In the genomic region with DNA sequence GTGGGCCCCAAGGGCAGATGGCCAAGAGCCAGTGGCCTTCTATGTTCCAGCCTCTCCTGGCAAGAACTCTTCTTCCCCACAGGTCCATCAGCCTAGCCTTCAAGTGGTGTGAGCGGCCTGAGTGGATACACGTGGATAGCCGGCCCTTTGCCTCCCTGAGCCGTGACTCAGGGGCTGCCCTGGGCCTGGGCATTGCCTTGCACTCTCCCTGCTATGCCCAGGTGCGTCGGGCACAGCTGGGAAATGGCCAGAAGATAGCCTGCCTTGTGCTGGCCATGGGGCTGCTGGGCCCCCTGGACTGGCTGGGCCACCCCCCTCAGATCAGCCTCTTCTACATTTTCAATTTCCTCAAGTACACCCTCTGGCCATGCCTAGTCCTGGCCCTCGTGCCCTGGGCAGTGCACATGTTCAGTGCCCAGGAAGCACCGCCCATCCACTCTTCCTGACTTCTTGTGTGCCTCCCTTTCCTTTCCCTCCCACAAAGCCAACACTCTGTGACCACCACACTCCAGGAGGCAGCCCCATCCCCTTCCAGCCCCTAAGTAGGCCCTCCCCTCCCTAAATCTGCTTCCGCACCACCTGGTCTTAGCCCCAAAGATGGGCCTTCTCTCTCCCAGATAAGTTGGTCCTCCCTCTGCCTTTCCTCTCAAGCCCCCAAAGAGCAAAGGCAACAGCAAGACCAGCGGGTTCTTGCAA, we compare ENCODE assay signal across 24 cellular contexts. TPM values are rescaled to one million over a fixed set of nuclear protein-coding genes. Genes with fewer than 3 reads are reported as not detected.
DNase-seq lines count a peak whose midpoint lies in the region; ATAC-seq, FAIRE-seq and TF ChIP-seq lines count a peak whose summit lies in the region.
"Had no signal": no experiment of that assay in that cellular context is flagged by ENCODE, and none has a peak within 500 bp of the region (broad histone marks: within the 10 kb centered on the region; RNA-seq: fewer than 3 reads in every experiment).

No MANE protein-coding gene starts in this region.

- peaks cover 2% of the 10 kb centered on the region; the same call in 1 of the 2 replicates for H3K79me1 ChIP-seq in H1 (ENCODE audit: low read depth, low read length)

- ATAC-seq in HG03432 (IDR thresholded peaks at IDR 0.05; ENCODE audit: unreplicated experiment) (no peak), GM18498 (IDR thresholded peaks at IDR 0.05; ENCODE audit: unreplicated experiment) (no peak)
- ATAC-seq: activated T-cell treated with anti-CD3 and anti-CD28 coated beads, Interleukin-2, amount 50 U/mL, for 4 hours; foreskin keratinocyte had no signal

- 92% methylated on average over 9 of the region's 10 CpGs; no CpG with 5 or more reads in 1 of the 2 experiments for WGBS in H1 (ENCODE audit: extremely low coverage in 1 of 2, insufficient coverage in 1 of 2, insufficient read length in 1 of 2, insufficient replicate concordance in 2 of 2, low coverage in 1 of 2, low lambda C conversion rate in 2 of 2, missing lambda C conversion rate in 1 of 2), 2 experiments

- H2BK120ac ChIP-seq in H1 (replicated peaks; ENCODE audit: low read depth, low read length) = no peak overlapping the region

- H3K27ac Mint-ChIP-seq in neural progenitor cell = no peak overlapping the region
- no peak overlapping the region for H3K27ac Mint-ChIP-seq in activated T-helper 2 cell treated with anti-CD3 and anti-CD28 coated beads, Interferon-gamma antibody, Interleukin-2, Interleukin-4, amounts not matched to agents 10 μg/mL and 5 μg/mL and 100 μg/mL, durations not matched to agents 14 hours and 24 hours and 36 hours

- CTCF ChIA-PET in HEK293 (lab: Yijun Ruan, JAX) = interaction anchor here (0.6 to 1.5 kb wide), 4 partner anchors 8 to 43 kb away, joined by 3 to 8 read pairs (median 5); no protein-coding TSS in a partner anchor
- CTCF ChIA-PET in H1 (lab: Charles Lee; ENCODE audit: partially characterized antibody) = interaction anchor here (1.1 to 7.1 kb wide), 3 partner anchors 10 to 95 kb away, joined by 3 to 71 read pairs (median 7); a partner anchor contains a TSS

- H3K4me2 ChIP-seq in BLaER1 = no peak overlapping the region
- H3K4me2 ChIP-seq in H1 (ENCODE audit: insufficient read depth in 1 of 2, low read depth in 2 of 2, low read length in 2 of 2) = no peak overlapping the region
- H3K4me2 ChIP-seq in neural progenitor cell = no peak overlapping the region
- H3K4me2 ChIP-seq: hepatocyte had no signal

- TF ChIP-seq CTCF in HEK293 (tag by site-specific recombination; IDR thresholded peaks at IDR 0.05) (no peak), H1 (IDR thresholded peaks at IDR 0.05; ENCODE audit: control extremely low read depth in 1 of 3, insufficient read depth in 1 of 3, low read depth in 1 of 3, low read length in 3 of 3) (no peak), neural progenitor cell (IDR thresholded peaks at IDR 0.05) (no peak), D721Med (IDR thresholded peaks at IDR 0.05; ENCODE audit: insufficient read depth, missing control alignments) (no peak)

- TF ChIP-seq POLR2A in H1 (IDR thresholded peaks at IDR 0.05; ENCODE audit: control extremely low read depth in 1 of 2, low read depth in 2 of 2, low read length in 2 of 2) = 0 out of 3 replicates have a peak, but pooled peaks of 1 of the 2 experiments have one; percentile 18

- H3K36me3 ChIP-seq in BLaER1 (peaks cover 79% of the 10 kb centered on the region), HEK293 (ENCODE audit: control insufficient read depth in 2 of 2, insufficient read depth in 1 of 2, low read length in 2 of 2) (peaks cover 6 to 73% of the 10 kb centered on the region in 2 experiments), H1 (ENCODE audit: control insufficient read depth in 2 of 4, insufficient read depth in 4 of 4, low read length in 3 of 4) (peaks cover 12 to 40% (median 30%) of the 10 kb centered on the region in 4 experiments; a peak in 6 of 8 replicates), neural progenitor cell (no peaks in the 10 kb centered on the region)

- no peak overlapping the region for H3K23ac ChIP-seq in H1 (ENCODE audit: insufficient read length)

- H3K9me3 Mint-ChIP-seq in neural progenitor cell = no peaks in the 10 kb centered on the region
- no peaks in the 10 kb centered on the region for H3K9me3 Mint-ChIP-seq in activated T-helper 2 cell treated with anti-CD3 and anti-CD28 coated beads, Interferon-gamma antibody, Interleukin-2, Interleukin-4, amounts not matched to agents 10 μg/mL and 5 μg/mL and 100 μg/mL, durations not matched to agents 14 hours and 24 hours and 36 hours
- H3K9me3 Mint-ChIP-seq: activated T-cell treated with anti-CD3 and anti-CD28 coated beads, Interleukin-2, amount 50 U/mL, for 4 hours had no signal

- no peak for TF ChIP-seq EP300 in H1 (IDR thresholded peaks at IDR 0.05; ENCODE audit: borderline replicate concordance in 1 of 2, low read depth in 2 of 2, low read length in 2 of 2)

- peaks cover 3% of the 10 kb centered on the region for H3K27me3 Mint-ChIP-seq in neural progenitor cell (ENCODE audit: insufficient read depth, low read depth)
- H3K27me3 Mint-ChIP-seq in activated T-helper 2 cell treated with anti-CD3 and anti-CD28 coated beads, Interferon-gamma antibody, Interleukin-2, Interleukin-4, amounts not matched to agents 10 μg/mL and 5 μg/mL and 100 μg/mL, durations not matched to agents 14 hours and 24 hours and 36 hours (ENCODE audit: low read depth) = no peaks in the 10 kb centered on the region

- H4K8ac ChIP-seq in H1 (ENCODE audit: extremely low read depth, insufficient read depth, low read length) = no peak overlapping the region

- H3K27ac ChIP-seq in BLaER1 = peak overlapping the region; percentile 45; the same call in 1 of the 2 replicates
- H3K27ac ChIP-seq in HEK293 (ENCODE audit: extremely low read depth, low read depth, low read length) = peak overlapping the region; percentile 39; the same call in 1 of the 2 replicates
- no peak overlapping the region for H3K27ac ChIP-seq in H1 (ENCODE audit: low read depth, low read length)
- no peak overlapping the region for H3K27ac ChIP-seq in neural progenitor cell
- H3K27ac ChIP-seq: foreskin keratinocyte, pancreas had no signal

- no peak overlapping the region for H3K18ac ChIP-seq in H1 (ENCODE audit: extremely low read depth, low read length)

- H2AFZ ChIP-seq in H1 (ENCODE audit: low read length) (no peak overlapping the region), neural progenitor cell (replicated peaks) (no peak overlapping the region)
- H2AFZ ChIP-seq: hepatocyte had no signal

- no peak overlapping the region for H4K91ac ChIP-seq in H1 (replicated peaks; ENCODE audit: insufficient read length, low read length)

- DNase-seq in H1 (ENCODE audit: low read depth in 1 of 2, low spot score in 2 of 2) (no peak), neural progenitor cell (ENCODE audit: low spot score) (no peak), D721Med (ENCODE audit: insufficient read length, low spot score) (no peak)
- DNase-seq in activated T-helper 2 cell treated with anti-CD3 and anti-CD28 coated beads, Interferon-gamma antibody, Interleukin-2, Interleukin-4, amounts not matched to agents 10 μg/mL and 5 μg/mL and 100 μg/mL, durations not matched to agents 14 hours and 24 hours and 36 hours (ENCODE audit: low spot score) = no peak
- DNase-seq: activated CD4-positive, CD25-positive, alpha-beta regulatory T cell treated with anti-CD3 and anti-CD28 coated beads, Interleukin-2, amount 50 U/mL, for 72 hours; activated naive CD4-positive, alpha-beta T cell treated with anti-CD3 and anti-CD28 coated beads, Interleukin-2, amount 50 U/mL, for 16 hours; activated T-cell treated with anti-CD3 and anti-CD28 coated beads, Interleukin-2, amount 50 U/mL, for 4 hours; DMS53; effector CD4-positive, alpha-beta T cell; erythroblast; foreskin keratinocyte; GDM1; NCI-H1092 treated with DMSO at 0.1 percent for 48 hours; NCI-H1930; NCI-H774; sigmoid colon; substantia nigra; T1000 had no signal

- no peaks in the 10 kb centered on the region for H3K9me3 ChIP-seq in BLaER1
- no peaks in the 10 kb centered on the region for H3K9me3 ChIP-seq in HEK293 (ENCODE audit: control insufficient read depth, insufficient read depth, low read depth, low read length)
- H3K9me3 ChIP-seq in H1 (ENCODE audit: insufficient read depth in 2 of 2, low read depth in 1 of 2, low read length in 1 of 2) = no peaks in the 10 kb centered on the region
- H3K9me3 ChIP-seq in neural progenitor cell (ENCODE audit: low read depth) = no peaks in the 10 kb centered on the region
- H3K9me3 ChIP-seq: pancreas, sigmoid colon had no signal

- H3K14ac ChIP-seq in H1 (ENCODE audit: insufficient read length) = no peak overlapping the region

- H3K56ac ChIP-seq in H1 (replicated peaks; ENCODE audit: insufficient read length, low read depth, low read length) = no peak overlapping the region

- H3K4me3 ChIP-seq in BLaER1 = no peak overlapping the region
- H3K4me3 ChIP-seq in HEK293 (ENCODE audit: low read depth, low read length) = no peak overlapping the region
- H3K4me3 ChIP-seq in H1 (ENCODE audit: extremely low read depth in 1 of 4, insufficient read depth in 2 of 4, low read depth in 3 of 4, low read length in 4 of 4) = no peak overlapping the region
- H3K4me3 ChIP-seq in neural progenitor cell = no peak overlapping the region
- H3K4me3 ChIP-seq: hepatocyte, pancreas, sigmoid colon had no signal

- peaks cover 34% of the 10 kb centered on the region for H3F3A ChIP-seq in neural progenitor cell (ENCODE audit: low read depth)

- peaks cover 35% of the 10 kb centered on the region for H3K36me3 Mint-ChIP-seq in neural progenitor cell
- peaks cover 19% of the 10 kb centered on the region for H3K36me3 Mint-ChIP-seq in activated T-helper 2 cell treated with anti-CD3 and anti-CD28 coated beads, Interferon-gamma antibody, Interleukin-2, Interleukin-4, amounts not matched to agents 10 μg/mL and 5 μg/mL and 100 μg/mL, durations not matched to agents 14 hours and 24 hours and 36 hours (ENCODE audit: low read depth)

- no peak overlapping the region for H2BK12ac ChIP-seq in H1 (ENCODE audit: low read depth, low read length)

- peaks cover 6% of the 10 kb centered on the region; the same call in 1 of the 2 replicates for H3K23me2 ChIP-seq in H1 (ENCODE audit: low read depth, low read length)

- TF ChIP-seq RAD21 in H1 (IDR thresholded peaks at IDR 0.05 in 1 of 2, conservative IDR thresholded peaks at IDR 0.05 in 1 of 2; ENCODE audit: low read depth in 2 of 2, low read length in 2 of 2) = no peak

- H3K4me3 Mint-ChIP-seq in neural progenitor cell = peak overlapping the region; percentile 35
- H3K4me3 Mint-ChIP-seq in activated T-helper 2 cell treated with anti-CD3 and anti-CD28 coated beads, Interferon-gamma antibody, Interleukin-2, Interleukin-4, amounts not matched to agents 10 μg/mL and 5 μg/mL and 100 μg/mL, durations not matched to agents 14 hours and 24 hours and 36 hours (ENCODE audit: low read depth) = no peak overlapping the region
- H3K4me3 Mint-ChIP-seq: activated T-cell treated with anti-CD3 and anti-CD28 coated beads, Interleukin-2, amount 50 U/mL, for 4 hours had no signal

- H4K5ac ChIP-seq in H1 (ENCODE audit: insufficient read length, low read depth, low read length) = no peak overlapping the region

- H4K20me1 ChIP-seq in BLaER1 (peaks cover 49% of the 10 kb centered on the region), H1 (replicated peaks in 1 of 2; ENCODE audit: control insufficient read depth in 1 of 2, insufficient read depth in 2 of 2, low read length in 2 of 2) (peaks cover 0 to 13% of the 10 kb centered on the region in 2 experiments), neural progenitor cell (ENCODE audit: low read depth) (peaks cover 3% of the 10 kb centered on the region)

- H3K79me2 ChIP-seq in H1 (ENCODE audit: control insufficient read depth in 1 of 2, insufficient read depth in 2 of 2, low read length in 2 of 2) = peaks cover 0 to 19% of the 10 kb centered on the region in 2 experiments; a peak in 2 of 4 replicates
- peaks cover 35% of the 10 kb centered on the region for H3K79me2 ChIP-seq in neural progenitor cell (ENCODE audit: low read depth)

- H2BK5ac ChIP-seq in H1 (ENCODE audit: low read depth, low read length) = no peak overlapping the region; the same call in 1 of the 2 replicates

- H3K27me3 ChIP-seq in BLaER1 (no peaks in the 10 kb centered on the region), H1 (replicated peaks in 1 of 4; ENCODE audit: control insufficient read depth in 3 of 4, extremely low read depth in 1 of 4, insufficient read depth in 3 of 4, low read length in 3 of 4) (no peaks in the 10 kb centered on the region), neural progenitor cell (no peaks in the 10 kb centered on the region)
- H3K27me3 ChIP-seq: foreskin keratinocyte, hepatocyte, pancreas, sigmoid colon had no signal

- POLR2A ChIA-PET in HEK293 (lab: Yijun Ruan, JAX) (interaction anchor here (2.9 kb wide), 1 partner anchor 8 kb away, joined by 13 read pairs; no protein-coding TSS in a partner anchor), H1 (lab: Charles Lee; ENCODE audit: partially characterized antibody) (interaction anchor here (1.3 to 2.9 kb wide), 4 partner anchors 10 to 37 kb away, joined by 3 to 17 read pairs (median 9); a partner anchor contains a TSS)

- no peak overlapping the region for H2BK15ac ChIP-seq in H1 (ENCODE audit: low read length)

- no peak overlapping the region for H3K4ac ChIP-seq in H1 (replicated peaks; ENCODE audit: insufficient read length, low read depth, low read length)

- H3K4me1 Mint-ChIP-seq in neural progenitor cell = peaks cover 30% of the 10 kb centered on the region
- peaks cover 10% of the 10 kb centered on the region for H3K4me1 Mint-ChIP-seq in activated T-helper 2 cell treated with anti-CD3 and anti-CD28 coated beads, Interferon-gamma antibody, Interleukin-2, Interleukin-4, amounts not matched to agents 10 μg/mL and 5 μg/mL and 100 μg/mL, durations not matched to agents 14 hours and 24 hours and 36 hours (ENCODE audit: low read depth)

- H2AK5ac ChIP-seq in H1 (ENCODE audit: low read depth, low read length) = no peak overlapping the region

- H3K4me1 ChIP-seq in BLaER1 (peaks cover 59% of the 10 kb centered on the region), HEK293 (ENCODE audit: control insufficient read depth, insufficient read depth, low read length) (peaks cover 13% of the 10 kb centered on the region), H1 (replicated peaks in 1 of 4; ENCODE audit: control insufficient read depth in 3 of 4, insufficient read depth in 4 of 4, low read length in 3 of 4) (peaks cover 0 to 2% (median under 1%) of the 10 kb centered on the region in 4 experiments; a peak in 3 of 7 replicates), neural progenitor cell (peaks cover 6% of the 10 kb centered on the region)
- H3K4me1 ChIP-seq: foreskin keratinocyte had no signal

- H3K9ac ChIP-seq in BLaER1 (no peak overlapping the region), H1 (replicated peaks in 1 of 4; ENCODE audit: extremely low read depth in 1 of 4, low read depth in 3 of 4, low read length in 3 of 4) (no peak overlapping the region), neural progenitor cell (no peak overlapping the region)

- FAIRE-seq in H1 (lab: Jason Lieb, UNC) (no peak), D721Med (lab: Jason Lieb, UNC) (no peak)
- FAIRE-seq: pancreas had no signal

- no peak overlapping the region for H2BK20ac ChIP-seq in H1 (ENCODE audit: low read length)

- intact Hi-C loops in activated T-helper 2 cell treated with anti-CD3 and anti-CD28 coated beads, Interferon-gamma antibody, Interleukin-2, Interleukin-4, amounts not matched to agents 10 μg/mL and 5 μg/mL and 100 μg/mL, durations not matched to agents 14 hours and 24 hours and 36 hours (cut with micrococcal nuclease) = no loop called here

RNA-seq across cellular contexts. Expression of a gene that starts 5.2 kb away (rescaled TPM):
- total RNA-seq in H1 (2021; fragmentation: NEBNext Ultra II Directional; extraction: Animal tissue kit (Norgen Biotek cat#: 25700)) = 104 and 114 TPM in 2 replicates
- polyA plus RNA-seq in H1 (2011; rRNA removed) = 343 and 436 TPM in 2 replicates
- 191 TPM for polyA plus RNA-seq in H1 (2011; cell fraction: cytosol; rRNA removed)
- polyA plus RNA-seq in H1 (2011; cell fraction: nucleus; rRNA removed) = 198 TPM
- polyA plus RNA-seq in H1 (2012, experiment 1 of 2) = 143 to 233 TPM (median 204 TPM) in 4 replicates
- 249 TPM for polyA plus RNA-seq in H1 (2012, experiment 2 of 2)
- 394 TPM for polyA plus RNA-seq in H1 (2013, experiment 1 of 2)
- 451 TPM for polyA plus RNA-seq in H1 (2013, experiment 2 of 2)
- polyA minus RNA-seq in H1 (2011; rRNA and poly(A)+ RNA removed) = 132 and 168 TPM in 2 replicates
- 151 TPM for polyA minus RNA-seq in H1 (2011; cell fraction: cytosol; rRNA and poly(A)+ RNA removed)
- polyA minus RNA-seq in H1 (2011; cell fraction: nucleus; rRNA and poly(A)+ RNA removed) = 96.9 TPM
- total RNA-seq in neural progenitor cell (ENCODE audit: low replicate concordance) = 16.6 and 55.1 TPM in 2 replicates
- total RNA-seq in activated T-helper 2 cell treated with anti-CD3 and anti-CD28 coated beads, Interferon-gamma antibody, Interleukin-2, Interleukin-4, amounts not matched to agents 10 μg/mL and 5 μg/mL and 100 μg/mL, durations not matched to agents 14 hours and 24 hours and 36 hours = 36.3 and 39.2 TPM in 2 replicates

RNA-seq across cellular contexts. Expression of a gene that starts 9.3 kb away (rescaled TPM):
- total RNA-seq in H1 (2021; fragmentation: NEBNext Ultra II Directional; extraction: Animal tissue kit (Norgen Biotek cat#: 25700)) = 118 and 142 TPM in 2 replicates
- polyA plus RNA-seq in H1 (2011; rRNA removed) = 51.6 and 69.8 TPM in 2 replicates
- 57.3 TPM for polyA plus RNA-seq in H1 (2011; cell fraction: cytosol; rRNA removed)
- 31.1 TPM for polyA plus RNA-seq in H1 (2011; cell fraction: nucleus; rRNA removed)
- polyA plus RNA-seq in H1 (2012, experiment 1 of 2) = 59.4 to 75.6 TPM (median 69.7 TPM) in 4 replicates
- polyA plus RNA-seq in H1 (2012, experiment 2 of 2) = 76.0 TPM
- 126 TPM for polyA plus RNA-seq in H1 (2013, experiment 1 of 2)
- polyA plus RNA-seq in H1 (2013, experiment 2 of 2) = 129 TPM
- polyA minus RNA-seq in H1 (2011; rRNA and poly(A)+ RNA removed) = 83.5 and 95.8 TPM in 2 replicates
- polyA minus RNA-seq in H1 (2011; cell fraction: cytosol; rRNA and poly(A)+ RNA removed) = 54.6 TPM
- polyA minus RNA-seq in H1 (2011; cell fraction: nucleus; rRNA and poly(A)+ RNA removed) = 32.1 TPM
- 69.6 and 76.7 TPM in 2 replicates for total RNA-seq in neural progenitor cell (ENCODE audit: low replicate concordance)
- total RNA-seq in activated T-helper 2 cell treated with anti-CD3 and anti-CD28 coated beads, Interferon-gamma antibody, Interleukin-2, Interleukin-4, amounts not matched to agents 10 μg/mL and 5 μg/mL and 100 μg/mL, durations not matched to agents 14 hours and 24 hours and 36 hours = 81.4 and 88.4 TPM in 2 replicates

RNA-seq across cellular contexts. Expression of a gene that starts 47.7 kb away (rescaled TPM):
- total RNA-seq in H1 (2021; fragmentation: NEBNext Ultra II Directional; extraction: Animal tissue kit (Norgen Biotek cat#: 25700)) = 48.5 and 54.0 TPM in 2 replicates
- 54.4 and 79.2 TPM in 2 replicates for polyA plus RNA-seq in H1 (2011; rRNA removed)
- 78.3 TPM for polyA plus RNA-seq in H1 (2011; cell fraction: cytosol; rRNA removed)
- 103 TPM for polyA plus RNA-seq in H1 (2011; cell fraction: nucleus; rRNA removed)
- 31.8 to 62.6 TPM (median 53.9 TPM) in 4 replicates for polyA plus RNA-seq in H1 (2012, experiment 1 of 2)
- 44.0 TPM for polyA plus RNA-seq in H1 (2012, experiment 2 of 2)
- 23.8 TPM for polyA plus RNA-seq in H1 (2013, experiment 1 of 2)
- polyA plus RNA-seq in H1 (2013, experiment 2 of 2) = 23.7 TPM
- 77.4 and 115 TPM in 2 replicates for polyA minus RNA-seq in H1 (2011; rRNA and poly(A)+ RNA removed)
- 41.8 TPM for polyA minus RNA-seq in H1 (2011; cell fraction: cytosol; rRNA and poly(A)+ RNA removed)
- 57.9 TPM for polyA minus RNA-seq in H1 (2011; cell fraction: nucleus; rRNA and poly(A)+ RNA removed)
- total RNA-seq in neural progenitor cell (ENCODE audit: low replicate concordance) = 23.6 and 71.0 TPM in 2 replicates
- 18.7 and 19.9 TPM in 2 replicates for total RNA-seq in activated T-helper 2 cell treated with anti-CD3 and anti-CD28 coated beads, Interferon-gamma antibody, Interleukin-2, Interleukin-4, amounts not matched to agents 10 μg/mL and 5 μg/mL and 100 μg/mL, durations not matched to agents 14 hours and 24 hours and 36 hours

Comparison
In these comparisons a context has a peak if more than half of its experiments do, and no peak if none do; other contexts are left out.
1. H3K27ac ChIP-seq: peak in BLaER1 (single experiment) and HEK293 (single experiment); none in H1 (single experiment) and neural progenitor cell (single experiment).